In the genomic region with DNA sequence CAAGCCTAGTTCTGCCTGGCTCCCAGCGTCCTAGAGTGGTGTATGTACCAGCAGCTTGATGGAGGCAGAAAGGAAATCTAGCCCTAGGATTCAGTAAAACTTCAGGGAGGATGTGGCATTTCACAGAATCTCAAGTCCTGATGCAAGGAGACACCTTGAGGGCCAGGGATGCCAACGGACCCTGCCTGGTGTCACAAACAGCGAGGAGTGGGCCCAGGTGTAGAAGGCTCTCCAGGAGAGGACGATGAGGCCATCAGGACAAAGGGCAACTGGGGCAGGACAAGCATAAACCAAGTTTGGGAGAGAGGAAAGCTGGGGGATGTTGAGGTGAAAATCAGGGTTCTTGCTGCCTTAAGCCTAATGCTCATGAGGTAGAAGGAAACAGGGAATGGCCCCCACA, we compare ENCODE assay signal across 27 cellular contexts.
DNase-seq lines count a peak whose midpoint lies in the region; ATAC-seq and TF ChIP-seq lines count a peak whose summit lies in the region.
"Had no signal": no experiment of that assay in that cellular context is flagged by ENCODE, and none has a peak within 500 bp of the region (broad histone marks: within the 10 kb centered on the region; RNA-seq: fewer than 3 reads in every experiment).

No MANE protein-coding gene starts in this region.

- no CpG with 5 or more reads among the region's 4 CpGs for WGBS in trophoblast cell (ENCODE audit: extremely low coverage, insufficient coverage, insufficient read length)

- H3K36me3 ChIP-seq in CD8-positive, alpha-beta T cell (ENCODE audit: insufficient read depth, low read length) = no peaks in the 10 kb centered on the region
- no peaks in the 10 kb centered on the region for H3K36me3 ChIP-seq in KOPT-K1 (ENCODE audit: insufficient read depth, low read length)
- peaks cover 9 to 14% of the 10 kb centered on the region in 2 experiments for H3K36me3 ChIP-seq in trophoblast cell (ENCODE audit: control insufficient read depth in 1 of 2, insufficient read depth in 2 of 2, low read length in 2 of 2)
- H3K36me3 ChIP-seq: gastroesophageal sphincter, lower lobe of right lung, Peyer's patch, suprapubic skin had no signal

- no peaks in the 10 kb centered on the region for H3K27me3 ChIP-seq in CD8-positive, alpha-beta T cell (ENCODE audit: insufficient read depth, low read length)
- H3K27me3 ChIP-seq in dorsolateral prefrontal cortex (no peaks in the 10 kb centered on the region), trophoblast cell (ENCODE audit: insufficient read depth, low read length) (no peaks in the 10 kb centered on the region)
- H3K27me3 ChIP-seq: gastroesophageal sphincter, pancreas, Peyer's patch, suprapubic skin had no signal

- no peak overlapping the region for H3K4me2 ChIP-seq in trophoblast cell (ENCODE audit: low read length)

- H2AFZ ChIP-seq in trophoblast cell (ENCODE audit: insufficient read depth, low read length, poor library complexity) = no peak overlapping the region

- peaks cover 7% of the 10 kb centered on the region for H3K79me1 ChIP-seq in trophoblast cell (ENCODE audit: low read length)

- H2BK120ac ChIP-seq in trophoblast cell (ENCODE audit: insufficient read depth, low read length, poor library complexity) = no peak overlapping the region

- H4K12ac ChIP-seq in trophoblast cell (ENCODE audit: low read depth, low read length) = no peak overlapping the region

- H4K8ac ChIP-seq in trophoblast cell (ENCODE audit: low read depth, low read length) = no peak overlapping the region

- no peaks in the 10 kb centered on the region for H3K9me3 ChIP-seq in CD8-positive, alpha-beta T cell (ENCODE audit: low read length)
- H3K9me3 ChIP-seq in KOPT-K1 (ENCODE audit: insufficient read depth, low read length, poor library complexity, severe bottlenecking) (no peaks in the 10 kb centered on the region), trophoblast cell (ENCODE audit: insufficient read depth, low read depth, low read length) (no peaks in the 10 kb centered on the region)
- H3K9me3 ChIP-seq: gastroesophageal sphincter, lower lobe of right lung, pancreas, Peyer's patch, suprapubic skin had no signal

- H3K27ac ChIP-seq in CD8-positive, alpha-beta T cell (ENCODE audit: low read depth, low read length) = no peak overlapping the region
- H3K27ac ChIP-seq in KOPT-K1 (ENCODE audit: low read depth, low read length, poor library complexity, severe bottlenecking) (peak overlapping the region; percentile 67), dorsolateral prefrontal cortex (peak overlapping the region in 58 of 59 donors; percentile 62 to 99 (median 92)), trophoblast cell (ENCODE audit: low read depth, low read length) (no peak overlapping the region)
- H3K27ac ChIP-seq: gastroesophageal sphincter, lower lobe of right lung, Peyer's patch, suprapubic skin had no signal

- H2AK5ac ChIP-seq in trophoblast cell (ENCODE audit: low read length) = no peak overlapping the region

- H3K27me3 Mint-ChIP-seq in CD8-positive, alpha-beta T cell (ENCODE audit: low read depth) = no peaks in the 10 kb centered on the region
- H3K27me3 Mint-ChIP-seq: activated CD4-positive, alpha-beta T cell treated with anti-CD3 and anti-CD28 coated beads, Interleukin-2, amount 10 ng/mL, durations not matched to agents 24 days and 14 days; activated naive CD8-positive, alpha-beta T cell treated with anti-CD3 and anti-CD28 coated beads, Interleukin-2, amount 50 U/mL, for 24 hours; activated T-cell treated with anti-CD3 and anti-CD28 coated beads, Interleukin-2, amount 50 U/mL, for 24 hours had no signal

- no peaks in the 10 kb centered on the region for H3K36me3 Mint-ChIP-seq in CD8-positive, alpha-beta T cell
- H3K36me3 Mint-ChIP-seq: CD4-positive, alpha-beta memory T cell; IgD-negative memory B cell; naive thymus-derived CD8-positive, alpha-beta T cell had no signal

- ATAC-seq in CD8-positive, alpha-beta T cell = no peak
- no peak for ATAC-seq in GM19467 (IDR thresholded peaks at IDR 0.05; ENCODE audit: unreplicated experiment)
- no peak for ATAC-seq in HG02884 (IDR thresholded peaks at IDR 0.05; ENCODE audit: unreplicated experiment)
- ATAC-seq: activated naive CD8-positive, alpha-beta T cell treated with anti-CD3 and anti-CD28 coated beads, Interleukin-2, amount 50 U/mL, for 24 hours; gastroesophageal sphincter; lower lobe of right lung; naive thymus-derived CD8-positive, alpha-beta T cell; pancreas had no signal

- H3K23ac ChIP-seq in trophoblast cell (ENCODE audit: low read length) = no peak overlapping the region

- H3K4me1 Mint-ChIP-seq in CD8-positive, alpha-beta T cell (ENCODE audit: low read depth) = no peaks in the 10 kb centered on the region
- H3K4me1 Mint-ChIP-seq: activated naive CD8-positive, alpha-beta T cell treated with anti-CD3 and anti-CD28 coated beads, Interleukin-2, amount 50 U/mL, for 24 hours; IgD-negative memory B cell had no signal

- CTCF ChIA-PET in CD8-positive, alpha-beta T cell (lab: Charles Lee) = no interaction called here

- intact Hi-C loops in CD8-positive, alpha-beta T cell (cut with DNase I, micrococcal nuclease) = no loop called here
- intact Hi-C loops in dorsolateral prefrontal cortex (cut with DNase I) = no loop called here

- H2BK5ac ChIP-seq in trophoblast cell (ENCODE audit: low read depth, low read length, poor library complexity) = no peak overlapping the region

- H3K4me1 ChIP-seq in CD8-positive, alpha-beta T cell (ENCODE audit: insufficient read depth, low read length) = no peaks in the 10 kb centered on the region
- peaks cover 30 to 37% of the 10 kb centered on the region in 2 experiments for H3K4me1 ChIP-seq in trophoblast cell (ENCODE audit: control insufficient read depth in 1 of 2, insufficient read depth in 2 of 2, low read length in 2 of 2)

- no peak for DNase-seq in CD8-positive, alpha-beta T cell
- DNase-seq in dorsolateral prefrontal cortex = no peak
- no peak for DNase-seq in trophoblast cell
- DNase-seq in NAMALWA (ENCODE audit: low spot score) = no peak
- DNase-seq: activated CD4-positive, alpha-beta T cell treated with anti-CD3 and anti-CD28 coated beads, Interleukin-2, amount 10 ng/mL, durations not matched to agents 24 days and 14 days; activated gamma-delta T cell treated with Interleukin-2 at 50 U/mL for 16 hours; activated naive CD8-positive, alpha-beta T cell treated with anti-CD3 and anti-CD28 coated beads, Interleukin-2, amount 50 U/mL, for 24 hours; activated T-cell treated with anti-CD3 and anti-CD28 coated beads, Interleukin-2, amount 50 U/mL, for 24 hours; CD4-positive, alpha-beta memory T cell; kidney glomerular epithelial cell; lower lobe of right lung; naive thymus-derived CD8-positive, alpha-beta T cell; NCI-H1092 treated with DMSO at 0.1 percent for 48 hours; NCI-H187; NCI-H2171; NCI-H82; Peyer's patch; SIG-M5; stimulated activated naive CD4-positive, alpha-beta T cell; T1000 had no signal

- no peak overlapping the region for H4K91ac ChIP-seq in trophoblast cell (ENCODE audit: low read depth, low read length)

- no peak overlapping the region for H3K9ac ChIP-seq in trophoblast cell (ENCODE audit: low read length)

- peak overlapping the region; percentile 31 for H3K4ac ChIP-seq in trophoblast cell (ENCODE audit: low read depth, low read length)

- no peak overlapping the region for H3K4me3 ChIP-seq in CD8-positive, alpha-beta T cell (ENCODE audit: low read depth, low read length)
- no peak overlapping the region for H3K4me3 ChIP-seq in dorsolateral prefrontal cortex
- no peak overlapping the region for H3K4me3 ChIP-seq in trophoblast cell (ENCODE audit: low read depth, low read length)
- H3K4me3 ChIP-seq: gastroesophageal sphincter, lower lobe of right lung, pancreas, Peyer's patch, suprapubic skin had no signal

- no peak for TF ChIP-seq CTCF in CD8-positive, alpha-beta T cell (IDR thresholded peaks at IDR 0.05)
- no peak for TF ChIP-seq CTCF in dorsolateral prefrontal cortex (IDR thresholded peaks at IDR 0.05 in 54 of 56, conservative IDR thresholded peaks at IDR 0.05 in 2 of 56; ENCODE audit: low read depth in 1 of 56, partially characterized antibody in 56 of 56)

- peaks cover 5% of the 10 kb centered on the region for H3K79me2 ChIP-seq in trophoblast cell (ENCODE audit: control insufficient read depth, insufficient read depth, low read length, poor library complexity)

- peak overlapping the region; percentile 27 for H3K27ac Mint-ChIP-seq in CD8-positive, alpha-beta T cell
- H3K27ac Mint-ChIP-seq: activated CD4-positive, alpha-beta T cell treated with anti-CD3 and anti-CD28 coated beads, Interleukin-2, amount 10 ng/mL, durations not matched to agents 24 days and 14 days; activated naive CD8-positive, alpha-beta T cell treated with anti-CD3 and anti-CD28 coated beads, Interleukin-2, amount 50 U/mL, for 24 hours; activated T-cell treated with anti-CD3 and anti-CD28 coated beads, Interleukin-2, amount 50 U/mL, for 24 hours; CD4-positive, alpha-beta memory T cell had no signal

- H3K14ac ChIP-seq in trophoblast cell (ENCODE audit: low read length) = peak overlapping the region; percentile 20

- peak overlapping the region; percentile 16 for H2BK12ac ChIP-seq in trophoblast cell (ENCODE audit: low read length)

- no peak overlapping the region for H3K4me3 Mint-ChIP-seq in CD8-positive, alpha-beta T cell
- H3K4me3 Mint-ChIP-seq: activated CD4-positive, alpha-beta T cell treated with anti-CD3 and anti-CD28 coated beads, Interleukin-2, amount 10 ng/mL, durations not matched to agents 24 days and 14 days; activated naive CD8-positive, alpha-beta T cell treated with anti-CD3 and anti-CD28 coated beads, Interleukin-2, amount 50 U/mL, for 24 hours; activated T-cell treated with anti-CD3 and anti-CD28 coated beads, Interleukin-2, amount 50 U/mL, for 24 hours; CD4-positive, alpha-beta memory T cell; IgD-negative memory B cell; naive thymus-derived CD8-positive, alpha-beta T cell had no signal

- no peak overlapping the region for H3K18ac ChIP-seq in trophoblast cell (ENCODE audit: low read length)

- no peaks in the 10 kb centered on the region for H3K9me3 Mint-ChIP-seq in CD8-positive, alpha-beta T cell
- H3K9me3 Mint-ChIP-seq: activated CD4-positive, alpha-beta T cell treated with anti-CD3 and anti-CD28 coated beads, Interleukin-2, amount 10 ng/mL, durations not matched to agents 24 days and 14 days; activated naive CD8-positive, alpha-beta T cell treated with anti-CD3 and anti-CD28 coated beads, Interleukin-2, amount 50 U/mL, for 24 hours; activated T-cell treated with anti-CD3 and anti-CD28 coated beads, Interleukin-2, amount 50 U/mL, for 24 hours; CD4-positive, alpha-beta memory T cell; IgD-negative memory B cell; naive thymus-derived CD8-positive, alpha-beta T cell had no signal

- POLR2A ChIA-PET in CD8-positive, alpha-beta T cell (lab: Charles Lee) = no interaction called here

Comparison
In these comparisons a context has a peak if more than half of its experiments do, and no peak if none do; other contexts are left out.
1. H3K27ac ChIP-seq: peak in KOPT-K1 (single experiment) and dorsolateral prefrontal cortex (58 of 59); none in CD8-positive, alpha-beta T cell (single experiment) and trophoblast cell (single experiment).